8 cellular contexts compared by ENCODE assay signal in genomic region chr9:91037511-91038482, GRCh38.
A peak's percentile ranks its signal among the peaks of the same experiment; 100 is the strongest.
DNase-seq lines count a peak whose midpoint lies in the region; ATAC-seq, FAIRE-seq and TF ChIP-seq lines count a peak whose summit lies in the region.

No MANE protein-coding gene starts in this region.

- H3K36me3 ChIP-seq in kidney (ENCODE audit: control insufficient read depth in 1 of 2, insufficient read depth in 2 of 2, low read length in 2 of 2): no peaks in the 10 kb centered on the region

- no peak for ATAC-seq in stimulated activated effector memory CD8-positive, alpha-beta T cell treated with anti-CD3 and anti-CD28 coated beads, Interleukin-12 subunit alpha, Interleukin-12 subunit beta, amount 100 ng/mL, for 72 hours
- ATAC-seq in GM18861 (IDR thresholded peaks at IDR 0.05; ENCODE audit: unreplicated experiment): no peak

- peaks cover 68% of the 10 kb centered on the region for H3K4me1 Mint-ChIP-seq in activated T-cell treated with anti-CD3 and anti-CD28 coated beads, Interleukin-2, amount 50 U/mL, for 24 hours (ENCODE audit: low read depth)
- H3K4me1 Mint-ChIP-seq in activated naive CD8-positive, alpha-beta T cell treated with anti-CD3 and anti-CD28 coated beads for 36 hours: peaks cover 12% of the 10 kb centered on the region
- peaks cover 68% of the 10 kb centered on the region for H3K4me1 Mint-ChIP-seq in stimulated activated effector memory CD8-positive, alpha-beta T cell treated with anti-CD3 and anti-CD28 coated beads, Interleukin-12 subunit alpha, Interleukin-12 subunit beta, amount 100 ng/mL, for 72 hours

- H3K4me3 Mint-ChIP-seq in activated T-cell treated with anti-CD3 and anti-CD28 coated beads, Interleukin-2, amount 50 U/mL, for 24 hours: peak overlapping the region; percentile 44
- H3K4me3 Mint-ChIP-seq in activated naive CD8-positive, alpha-beta T cell treated with anti-CD3 and anti-CD28 coated beads for 36 hours: peak overlapping the region; percentile 5
- peak overlapping the region; percentile 61 for H3K4me3 Mint-ChIP-seq in stimulated activated effector memory CD8-positive, alpha-beta T cell treated with anti-CD3 and anti-CD28 coated beads, Interleukin-12 subunit alpha, Interleukin-12 subunit beta, amount 100 ng/mL, for 72 hours

- H3K27ac ChIP-seq in kidney (ENCODE audit: low read depth in 2 of 2, low read length in 2 of 2): peak overlapping the region; percentile 30 to 80

- H3K27me3 Mint-ChIP-seq in activated T-cell treated with anti-CD3 and anti-CD28 coated beads, Interleukin-2, amount 50 U/mL, for 24 hours: peaks cover 19% of the 10 kb centered on the region
- peaks cover 35% of the 10 kb centered on the region for H3K27me3 Mint-ChIP-seq in activated naive CD8-positive, alpha-beta T cell treated with anti-CD3 and anti-CD28 coated beads for 36 hours

- no peak overlapping the region for H3K9ac ChIP-seq in kidney (ENCODE audit: low read length in 2 of 2)

- no peak for DNase-seq in activated T-cell treated with anti-CD3 and anti-CD28 coated beads, Interleukin-2, amount 50 U/mL, for 24 hours
- DNase-seq in activated T-cell treated with anti-CD3 and anti-CD28 coated beads for 4 hours (no peak), kidney (peak; percentile 92), NCI-H82 treated with DMSO at 0.1 percent for 48 hours (lab: John Stamatoyannopoulos, UW; ENCODE audit: unreplicated experiment) (no peak), NCI-H524 treated with DMSO at 0.1 percent for 48 hours (lab: John Stamatoyannopoulos, UW) (no peak)
- no peak for DNase-seq in activated naive CD8-positive, alpha-beta T cell treated with anti-CD3 and anti-CD28 coated beads for 36 hours
- DNase-seq in stimulated activated effector memory CD8-positive, alpha-beta T cell treated with anti-CD3 and anti-CD28 coated beads, Interleukin-12 subunit alpha, Interleukin-12 subunit beta, amount 100 ng/mL, for 72 hours (ENCODE audit: low spot score in 2 of 2): no peak

- intact Hi-C loops in kidney (cut with DNase I): loop anchor here (10.0 kb wide), 1 partner anchor 397 kb away; no protein-coding TSS in a partner anchor

- peak overlapping the region; percentile 88 for H3K27ac Mint-ChIP-seq in activated T-cell treated with anti-CD3 and anti-CD28 coated beads, Interleukin-2, amount 50 U/mL, for 24 hours
- peak overlapping the region; percentile 69 for H3K27ac Mint-ChIP-seq in activated naive CD8-positive, alpha-beta T cell treated with anti-CD3 and anti-CD28 coated beads for 36 hours
- H3K27ac Mint-ChIP-seq in stimulated activated effector memory CD8-positive, alpha-beta T cell treated with anti-CD3 and anti-CD28 coated beads, Interleukin-12 subunit alpha, Interleukin-12 subunit beta, amount 100 ng/mL, for 72 hours: peak overlapping the region; percentile 84

- peaks cover 15 to 18% of the 10 kb centered on the region in 2 donors for H3K4me1 ChIP-seq in kidney (ENCODE audit: control insufficient read depth in 1 of 2, insufficient read depth in 1 of 2, low read depth in 1 of 2, low read length in 2 of 2)

- no peak for FAIRE-seq in kidney (lab: Jason Lieb, UNC)

- H3K9me3 ChIP-seq in kidney (ENCODE audit: control insufficient read depth in 1 of 2, low read length in 2 of 2): no peaks in the 10 kb centered on the region

- no peaks in the 10 kb centered on the region for H3K9me3 Mint-ChIP-seq in activated T-cell treated with anti-CD3 and anti-CD28 coated beads, Interleukin-2, amount 50 U/mL, for 24 hours
- H3K9me3 Mint-ChIP-seq in activated naive CD8-positive, alpha-beta T cell treated with anti-CD3 and anti-CD28 coated beads for 36 hours: no peaks in the 10 kb centered on the region
- H3K9me3 Mint-ChIP-seq in stimulated activated effector memory CD8-positive, alpha-beta T cell treated with anti-CD3 and anti-CD28 coated beads, Interleukin-12 subunit alpha, Interleukin-12 subunit beta, amount 100 ng/mL, for 72 hours: no peaks in the 10 kb centered on the region

- no peak for TF ChIP-seq CTCF in kidney (IDR thresholded peaks at IDR 0.05; ENCODE audit: borderline replicate concordance, extremely low read depth, insufficient read depth)

- H3K4me3 ChIP-seq in kidney (ENCODE audit: low read length in 2 of 2): peak overlapping the region; percentile 11 to 27

- H3K36me3 Mint-ChIP-seq in activated T-cell treated with anti-CD3 and anti-CD28 coated beads, Interleukin-2, amount 50 U/mL, for 24 hours (ENCODE audit: low read depth): no peaks in the 10 kb centered on the region
- no peaks in the 10 kb centered on the region for H3K36me3 Mint-ChIP-seq in activated naive CD8-positive, alpha-beta T cell treated with anti-CD3 and anti-CD28 coated beads for 36 hours
- H3K36me3 Mint-ChIP-seq in stimulated activated effector memory CD8-positive, alpha-beta T cell treated with anti-CD3 and anti-CD28 coated beads, Interleukin-12 subunit alpha, Interleukin-12 subunit beta, amount 100 ng/mL, for 72 hours: no peaks in the 10 kb centered on the region

Comparison
In these comparisons a context has a peak if more than half of its experiments do, and no peak if none do; other contexts are left out.
1. H3K4me3 Mint-ChIP-seq: peak in every context shown above with its lines; median percentile 61 in stimulated activated effector memory CD8-positive, alpha-beta T cell treated with anti-CD3 and anti-CD28 coated beads, Interleukin-12 subunit alpha, Interleukin-12 subunit beta, amount 100 ng/mL, for 72 hours; 44 in activated T-cell treated with anti-CD3 and anti-CD28 coated beads, Interleukin-2, amount 50 U/mL, for 24 hours; 5 in activated naive CD8-positive, alpha-beta T cell treated with anti-CD3 and anti-CD28 coated beads for 36 hours.